ENCODE assay signal across 10 cellular contexts in genomic region chr6:15936503-15936902, GRCh38.
DNase-seq lines count a peak whose midpoint lies in the region; ATAC-seq lines count a peak whose summit lies in the region.
"Had no signal": no experiment of that assay in that cellular context is flagged by ENCODE, and none has a peak within 500 bp of the region (broad histone marks: within the 10 kb centered on the region; RNA-seq: fewer than 3 reads in every experiment).

No MANE protein-coding gene starts in this region.

- peaks cover 0 to 3% (median 3%) of the 10 kb centered on the region in 3 donors for H3K27me3 Mint-ChIP-seq in immature natural killer cell (ENCODE audit: low read depth in 3 of 3)
- peaks cover 0 to 5% (median 2%) of the 10 kb centered on the region in 5 donors for H3K27me3 Mint-ChIP-seq in naive thymus-derived CD8-positive, alpha-beta T cell

- H3K9me3 Mint-ChIP-seq in immature natural killer cell, result peaks cover 1 to 12% (median 5%) of the 10 kb centered on the region in 6 donors
- H3K9me3 Mint-ChIP-seq in naive thymus-derived CD8-positive, alpha-beta T cell, result peaks cover 0 to 29% (median 7%) of the 10 kb centered on the region in 9 donors

- POLR2A ChIA-PET in naive thymus-derived CD8-positive, alpha-beta T cell (lab: Charles Lee), result no interaction called here

- no peaks in the 10 kb centered on the region for H3K36me3 Mint-ChIP-seq in immature natural killer cell
- H3K36me3 Mint-ChIP-seq in naive thymus-derived CD8-positive, alpha-beta T cell, result peaks cover 0 to 5% (median 0%) of the 10 kb centered on the region in 3 donors
- H3K36me3 Mint-ChIP-seq: activated naive CD8-positive, alpha-beta T cell treated with anti-CD3 and anti-CD28 coated beads, Interleukin-2, amount 10 ng/mL, durations not matched to agents 7 days and 5 days had no signal

- peak; percentile 70 for DNase-seq in KG1 (lab: John Stamatoyannopoulos, UW)
- DNase-seq in immature natural killer cell, result peak in 2 of 3 donors; percentile 16 to 19
- no peak for DNase-seq in NK-92 treated with Interleukin-12 subunit alpha and Interleukin-12 subunit beta, amount 100 ng/mL, for 24 hours (lab: John Stamatoyannopoulos, UW)
- DNase-seq in NCI-H1930 (lab: John Stamatoyannopoulos, UW), result no peak
- no peak for DNase-seq in naive thymus-derived CD8-positive, alpha-beta T cell
- DNase-seq: activated naive CD8-positive, alpha-beta T cell treated with anti-CD3 and anti-CD28 coated beads, Interleukin-2, amount 10 ng/mL, durations not matched to agents 7 days and 5 days; spleen had no signal

- ATAC-seq in GM18909 (IDR thresholded peaks at IDR 0.05; ENCODE audit: poor library complexity, unreplicated experiment) (peak; percentile 86), GM21786 (IDR thresholded peaks at IDR 0.05; ENCODE audit: unreplicated experiment) (peak; percentile 88)
- no peak for ATAC-seq in naive thymus-derived CD8-positive, alpha-beta T cell

- H3K27ac Mint-ChIP-seq in immature natural killer cell, result peak overlapping the region in 1 of 6 donors; percentile 18
- no peak overlapping the region for H3K27ac Mint-ChIP-seq in naive thymus-derived CD8-positive, alpha-beta T cell
- H3K27ac Mint-ChIP-seq: activated naive CD8-positive, alpha-beta T cell treated with anti-CD3 and anti-CD28 coated beads, Interleukin-2, amount 10 ng/mL, durations not matched to agents 7 days and 5 days; T-helper 2 cell treated with Interferon-gamma antibody and Interleukin-4, amounts not matched to agents 5 μg/mL and 100 μg/mL, for 36 hours had no signal

- H3K4me3 Mint-ChIP-seq in immature natural killer cell, result peak overlapping the region in 1 of 5 donors; percentile 5
- no peak overlapping the region for H3K4me3 Mint-ChIP-seq in naive thymus-derived CD8-positive, alpha-beta T cell
- H3K4me3 Mint-ChIP-seq: activated naive CD8-positive, alpha-beta T cell treated with anti-CD3 and anti-CD28 coated beads, Interleukin-2, amount 10 ng/mL, durations not matched to agents 7 days and 5 days; T-helper 2 cell treated with Interferon-gamma antibody and Interleukin-4, amounts not matched to agents 5 μg/mL and 100 μg/mL, for 36 hours had no signal

- H3K4me1 Mint-ChIP-seq in immature natural killer cell, result peaks cover 13 to 20% of the 10 kb centered on the region in 2 donors
- H3K4me1 Mint-ChIP-seq in naive thymus-derived CD8-positive, alpha-beta T cell, result peaks cover 0 to 8% (median 0%) of the 10 kb centered on the region in 4 donors
- H3K4me1 Mint-ChIP-seq: activated naive CD8-positive, alpha-beta T cell treated with anti-CD3 and anti-CD28 coated beads, Interleukin-2, amount 10 ng/mL, durations not matched to agents 7 days and 5 days had no signal

Comparison
In these comparisons a context has a peak if more than half of its experiments do, and no peak if none do; other contexts are left out.
1. ATAC-seq: peak in GM18909 (single experiment) and GM21786 (single experiment); none in naive thymus-derived CD8-positive, alpha-beta T cell (0 of 2).
2. DNase-seq: peak in KG1 (single experiment) and immature natural killer cell (2 of 3); none in NK-92 treated with Interleukin-12 subunit alpha and Interleukin-12 subunit beta, amount 100 ng/mL, for 24 hours (single experiment), NCI-H1930 (0 of 2) and naive thymus-derived CD8-positive, alpha-beta T cell (0 of 10).